20 cellular contexts compared by ENCODE assay signal in the genomic region with DNA sequence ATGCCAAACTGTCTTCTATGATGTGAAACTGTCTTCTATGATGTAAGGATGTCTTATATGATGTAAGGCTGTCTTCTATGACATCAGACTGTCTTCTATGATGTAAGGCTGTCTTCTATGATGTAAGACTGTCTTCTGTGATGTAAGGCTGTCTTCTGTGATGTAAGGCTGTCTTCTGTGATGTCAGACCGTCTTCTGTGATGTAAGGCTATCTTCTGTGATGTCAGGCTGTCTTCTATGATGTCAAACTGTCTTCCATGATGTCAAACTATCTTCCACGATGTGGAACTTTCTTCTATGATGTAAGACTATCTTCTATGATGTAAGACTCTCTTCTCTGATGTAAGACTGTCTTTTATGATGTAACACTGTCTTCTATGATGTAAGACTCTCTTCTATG. TPM values are rescaled to one million over a fixed set of nuclear protein-coding genes. Genes with fewer than 3 reads are reported as not detected.
DNase-seq lines count a peak whose midpoint lies in the region; ATAC-seq and TF ChIP-seq lines count a peak whose summit lies in the region.
"Had no signal": no experiment of that assay in that cellular context is flagged by ENCODE, and none has a peak within 500 bp of the region (broad histone marks: within the 10 kb centered on the region; RNA-seq: fewer than 3 reads in every experiment).

No MANE protein-coding gene starts in this region.

- POLR2A ChIA-PET in HEK293 (lab: Yijun Ruan, JAX) = no interaction called here

- no peak overlapping the region for H3K4me3 ChIP-seq in HEK293 (ENCODE audit: low read depth, low read length)

- no peak for ATAC-seq in GM18909 (IDR thresholded peaks at IDR 0.05; ENCODE audit: poor library complexity, unreplicated experiment)
- ATAC-seq: SK-N-SH treated with all-trans-retinoic acid at 6 μM for 48 hours, T-cell had no signal

- no peak overlapping the region for H3K27ac ChIP-seq in HEK293 (ENCODE audit: extremely low read depth, low read depth, low read length)

- TF ChIP-seq CTCF in Calu3 (IDR thresholded peaks at IDR 0.05; ENCODE audit: unreplicated experiment) (no peak), HEK293 (tag by site-specific recombination; IDR thresholded peaks at IDR 0.05) (no peak)

- CTCF ChIA-PET in Calu3 (lab: Charles Lee) (interaction anchor here (0.7 kb wide), 1 partner anchor 133 kb away, joined by 3 read pairs; no protein-coding TSS in a partner anchor), HEK293 (lab: Yijun Ruan, JAX) (no interaction called here)

- no peak for DNase-seq in Calu3
- DNase-seq in NAMALWA (ENCODE audit: low spot score) = peak; percentile 11
- DNase-seq in erythroblast (lab: John Stamatoyannopoulos, UW) = peak; percentile 11 to 24
- DNase-seq in AG20443 (ENCODE audit: low spot score) = no peak
- no peak for DNase-seq in inferior parietal cortex (ENCODE audit: extremely low spot score)
- DNase-seq in middle frontal gyrus (ENCODE audit: extremely low spot score, low spot score) = no peak
- DNase-seq: BE2C, DMS 273 treated with DMSO at 0.1 percent for 48 hours, DMS79 treated with DMSO at 0.1 percent for 48 hours, NCI-H1092 treated with DMSO at 0.1 percent for 48 hours, NCI-H1436 treated with DMSO at 0.1 percent for 48 hours, NCI-H2029, NCI-H226, NCI-H510A treated with DMSO at 0.1 percent for 48 hours, NCI-H748 treated with DMSO at 0.1 percent for 48 hours, T-cell had no signal

- TF ChIP-seq POLR2A in erythroblast (IDR thresholded peaks at IDR 0.05; ENCODE audit: low read length) = no peak

- H3K9me3 ChIP-seq in HEK293 (ENCODE audit: control insufficient read depth, insufficient read depth, low read depth, low read length) = no peaks in the 10 kb centered on the region
- H3K9me3 ChIP-seq: BE2C had no signal

- peak overlapping the region; percentile 27 for H3K27ac Mint-ChIP-seq in Calu3 (ENCODE audit: unreplicated experiment)
- H3K27ac Mint-ChIP-seq: T-cell had no signal

- intact Hi-C loops in Calu3 (cut with micrococcal nuclease; ENCODE audit: unreplicated experiment) = loop anchor here (5.0 kb wide), 2 partner anchors 38 to 168 kb away; no protein-coding TSS in a partner anchor

- H3K27me3 Mint-ChIP-seq in Calu3 (ENCODE audit: unreplicated experiment) = no peaks in the 10 kb centered on the region
- H3K27me3 Mint-ChIP-seq: IgD-negative memory B cell had no signal

- 0 out of 2 replicates have a peak, but pooled peaks cover 3% of the 10 kb centered on the region for H3K4me1 ChIP-seq in HEK293 (ENCODE audit: control insufficient read depth, insufficient read depth, low read length)

- no peaks in the 10 kb centered on the region for H3K36me3 ChIP-seq in HEK293 (ENCODE audit: control insufficient read depth in 2 of 2, insufficient read depth in 1 of 2, low read length in 2 of 2)
- H3K36me3 ChIP-seq: BE2C had no signal

- peaks cover 5% of the 10 kb centered on the region for H3K9me3 Mint-ChIP-seq in Calu3 (ENCODE audit: low read depth, unreplicated experiment)
- H3K9me3 Mint-ChIP-seq: IgD-negative memory B cell, T-cell had no signal

- BruUV-seq in Calu3 (replicated peaks; lab: Mats Ljungman, UMichigan) = no TSS peak

- H3K4me1 Mint-ChIP-seq in Calu3 (ENCODE audit: low read depth, unreplicated experiment) = peaks cover 30% of the 10 kb centered on the region

- H3K4me3 Mint-ChIP-seq in Calu3 (ENCODE audit: low read depth, unreplicated experiment) = no peak overlapping the region
- H3K4me3 Mint-ChIP-seq: IgD-negative memory B cell, T-cell had no signal

- no peaks in the 10 kb centered on the region for H3K36me3 Mint-ChIP-seq in Calu3 (ENCODE audit: insufficient read depth, unreplicated experiment)
- H3K36me3 Mint-ChIP-seq: T-cell had no signal

TF ChIP-seq in HEK293, 187 proteins besides CTCF, POLR2A, EP300 and RAD21:
- no peak for TF ChIP-seq OSR2 (tag by site-specific recombination; IDR thresholded peaks at IDR 0.05)
- TF ChIP-seq ZNF335 (tag by site-specific recombination; conservative IDR thresholded peaks at IDR 0.05) = peak; percentile 57
- peak; percentile 68; the same call in 1 of the 2 replicates for TF ChIP-seq YY2 (tag by site-specific recombination; IDR thresholded peaks at IDR 0.05)
- peak; percentile 95 for TF ChIP-seq ZBTB21 (tag by site-specific recombination; IDR thresholded peaks at IDR 0.05)
- no peak for TF ChIP-seq ZNF555 (tag by site-specific recombination; conservative IDR thresholded peaks at IDR 0.05)
- no peak for TF ChIP-seq ZNF302 (tag by site-specific recombination; IDR thresholded peaks at IDR 0.05; ENCODE audit: low read depth)
- TF ChIP-seq, protein P1, sequence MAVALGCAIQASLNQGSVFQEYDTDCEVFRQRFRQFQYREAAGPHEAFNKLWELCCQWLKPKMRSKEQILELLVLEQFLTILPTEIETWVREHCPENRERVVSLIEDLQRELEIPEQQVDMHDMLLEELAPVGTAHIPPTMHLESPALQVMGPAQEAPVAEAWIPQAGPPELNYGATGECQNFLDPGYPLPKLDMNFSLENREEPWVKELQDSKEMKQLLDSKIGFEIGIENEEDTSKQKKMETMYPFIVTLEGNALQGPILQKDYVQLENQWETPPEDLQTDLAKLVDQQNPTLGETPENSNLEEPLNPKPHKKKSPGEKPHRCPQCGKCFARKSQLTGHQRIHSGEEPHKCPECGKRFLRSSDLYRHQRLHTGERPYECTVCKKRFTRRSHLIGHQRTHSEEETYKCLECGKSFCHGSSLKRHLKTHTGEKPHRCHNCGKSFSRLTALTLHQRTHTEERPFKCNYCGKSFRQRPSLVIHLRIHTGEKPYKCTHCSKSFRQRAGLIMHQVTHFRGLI (tag by site-specific recombination; IDR thresholded peaks at IDR 0.05) = no peak
- TF ChIP-seq, protein P2, sequence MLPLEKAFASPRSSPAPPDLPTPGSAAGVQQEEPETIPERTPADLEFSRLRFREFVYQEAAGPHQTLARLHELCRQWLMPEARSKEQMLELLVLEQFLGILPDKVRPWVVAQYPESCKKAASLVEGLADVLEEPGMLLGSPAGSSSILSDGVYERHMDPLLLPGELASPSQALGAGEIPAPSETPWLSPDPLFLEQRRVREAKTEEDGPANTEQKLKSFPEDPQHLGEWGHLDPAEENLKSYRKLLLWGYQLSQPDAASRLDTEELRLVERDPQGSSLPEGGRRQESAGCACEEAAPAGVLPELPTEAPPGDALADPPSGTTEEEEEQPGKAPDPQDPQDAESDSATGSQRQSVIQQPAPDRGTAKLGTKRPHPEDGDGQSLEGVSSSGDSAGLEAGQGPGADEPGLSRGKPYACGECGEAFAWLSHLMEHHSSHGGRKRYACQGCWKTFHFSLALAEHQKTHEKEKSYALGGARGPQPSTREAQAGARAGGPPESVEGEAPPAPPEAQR (tag by site-specific recombination; IDR thresholded peaks at IDR 0.05) = peak; percentile 61; the same call in 1 of the 2 replicates
- TF ChIP-seq ZNF629 (tag by site-specific recombination; IDR thresholded peaks at IDR 0.05) = peak; percentile 96
- TF ChIP-seq, protein P3, sequence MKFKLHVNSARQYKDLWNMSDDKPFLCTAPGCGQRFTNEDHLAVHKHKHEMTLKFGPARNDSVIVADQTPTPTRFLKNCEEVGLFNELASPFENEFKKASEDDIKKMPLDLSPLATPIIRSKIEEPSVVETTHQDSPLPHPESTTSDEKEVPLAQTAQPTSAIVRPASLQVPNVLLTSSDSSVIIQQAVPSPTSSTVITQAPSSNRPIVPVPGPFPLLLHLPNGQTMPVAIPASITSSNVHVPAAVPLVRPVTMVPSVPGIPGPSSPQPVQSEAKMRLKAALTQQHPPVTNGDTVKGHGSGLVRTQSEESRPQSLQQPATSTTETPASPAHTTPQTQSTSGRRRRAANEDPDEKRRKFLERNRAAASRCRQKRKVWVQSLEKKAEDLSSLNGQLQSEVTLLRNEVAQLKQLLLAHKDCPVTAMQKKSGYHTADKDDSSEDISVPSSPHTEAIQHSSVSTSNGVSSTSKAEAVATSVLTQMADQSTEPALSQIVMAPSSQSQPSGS (tag by site-specific recombination; IDR thresholded peaks at IDR 0.05; ENCODE audit: low read depth) = peak; percentile 90
- no peak for TF ChIP-seq ZNF391 (tag by site-specific recombination; IDR thresholded peaks at IDR 0.05; ENCODE audit: borderline replicate concordance, low read depth)
- TF ChIP-seq, protein P4, sequence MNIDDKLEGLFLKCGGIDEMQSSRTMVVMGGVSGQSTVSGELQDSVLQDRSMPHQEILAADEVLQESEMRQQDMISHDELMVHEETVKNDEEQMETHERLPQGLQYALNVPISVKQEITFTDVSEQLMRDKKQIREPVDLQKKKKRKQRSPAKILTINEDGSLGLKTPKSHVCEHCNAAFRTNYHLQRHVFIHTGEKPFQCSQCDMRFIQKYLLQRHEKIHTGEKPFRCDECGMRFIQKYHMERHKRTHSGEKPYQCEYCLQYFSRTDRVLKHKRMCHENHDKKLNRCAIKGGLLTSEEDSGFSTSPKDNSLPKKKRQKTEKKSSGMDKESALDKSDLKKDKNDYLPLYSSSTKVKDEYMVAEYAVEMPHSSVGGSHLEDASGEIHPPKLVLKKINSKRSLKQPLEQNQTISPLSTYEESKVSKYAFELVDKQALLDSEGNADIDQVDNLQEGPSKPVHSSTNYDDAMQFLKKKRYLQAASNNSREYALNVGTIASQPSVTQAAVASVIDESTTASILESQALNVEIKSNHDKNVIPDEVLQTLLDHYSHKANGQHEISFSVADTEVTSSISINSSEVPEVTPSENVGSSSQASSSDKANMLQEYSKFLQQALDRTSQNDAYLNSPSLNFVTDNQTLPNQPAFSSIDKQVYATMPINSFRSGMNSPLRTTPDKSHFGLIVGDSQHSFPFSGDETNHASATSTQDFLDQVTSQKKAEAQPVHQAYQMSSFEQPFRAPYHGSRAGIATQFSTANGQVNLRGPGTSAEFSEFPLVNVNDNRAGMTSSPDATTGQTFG (tag by site-specific recombination; IDR thresholded peaks at IDR 0.05; ENCODE audit: borderline replicate concordance) = no peak
- TF ChIP-seq ZNF426 (tag by site-specific recombination; IDR thresholded peaks at IDR 0.05) = no peak
- TF ChIP-seq ZNF596 (tag by site-specific recombination; IDR thresholded peaks at IDR 0.05) = no peak

RNA-seq across cellular contexts. Expression of a gene that starts 27.9 kb away (rescaled TPM):
- total RNA-seq in Calu3 (2022) = 42.4 and 55.2 TPM in 2 replicates

Comparison
In these comparisons a context has a peak if more than half of its experiments do, and no peak if none do; other contexts are left out.
1. DNase-seq: peak in NAMALWA (single experiment) and erythroblast (2 of 2); none in Calu3 (single experiment), AG20443 (single experiment), inferior parietal cortex (single experiment) and middle frontal gyrus (single experiment).